In genomic region chr22:17086301-17086700, GRCh38 we compare ENCODE assay signal across 1 cellular context.
TF ChIP-seq lines count a peak whose summit lies in the region.

No MANE protein-coding gene starts in this region.

TF ChIP-seq in endothelial cell of umbilical vein, 7 proteins besides CTCF, POLR2A, EP300 and RAD21 (continued from another document):
- TF ChIP-seq FOS (IDR thresholded peaks at IDR 0.05; ENCODE audit: borderline replicate concordance, insufficient read depth, low read length) (no peak), JUN (IDR thresholded peaks at IDR 0.05; ENCODE audit: borderline replicate concordance, insufficient read depth, insufficient read length, low read depth) (no peak), GATA2 (IDR thresholded peaks at IDR 0.05; ENCODE audit: insufficient read depth, insufficient read length, low read depth, low read length) (no peak), EZH2 (IDR thresholded peaks at IDR 0.05; ENCODE audit: borderline replicate concordance, low read depth, low read length, severe bottlenecking) (no peak), MYC (IDR thresholded peaks at IDR 0.05; ENCODE audit: low read depth, low read length) (no peak), MAX (IDR thresholded peaks at IDR 0.05; ENCODE audit: insufficient read depth, insufficient read length) (no peak)
